ENCODE assay signal across 8 cellular contexts in the genomic region with DNA sequence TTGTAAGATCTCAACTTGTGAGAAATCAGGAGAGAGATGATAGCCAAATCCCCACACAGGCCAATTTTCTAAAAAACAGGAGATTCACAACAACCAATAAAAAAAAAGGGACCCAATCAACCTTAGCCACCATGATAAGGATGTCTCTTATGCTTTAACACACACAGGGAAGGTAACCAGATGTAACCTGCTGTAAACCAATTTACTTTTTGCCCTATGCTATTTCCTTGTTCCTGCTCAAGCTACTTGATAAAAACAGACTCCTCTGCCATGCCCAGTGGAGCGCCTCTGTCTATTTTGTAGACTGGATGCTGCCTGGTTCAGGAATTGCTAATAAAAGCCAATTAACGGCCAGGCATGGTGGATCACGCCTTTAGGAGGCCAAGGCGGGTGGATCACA.
"Had no signal": no experiment of that assay in that cellular context is flagged by ENCODE, and none has a peak within 500 bp of the region (broad histone marks: within the 10 kb centered on the region; RNA-seq: fewer than 3 reads in every experiment).

No MANE protein-coding gene starts in this region.

- H3K4me3 ChIP-seq: GM23338, K562 had no signal

- H3K4me1 Mint-ChIP-seq: H9 had no signal

- H3K9me3 Mint-ChIP-seq: GM23338, H9 had no signal

- H2AFZ ChIP-seq: GM23338 had no signal

- H3K27ac Mint-ChIP-seq: GM23338, H9 had no signal

- DNase-seq: H9, HCEC 1CT, IMR-90 had no signal

- ATAC-seq: GM23338, K562 had no signal

- FAIRE-seq: H1, H54, HTR-8/SVneo, K562 had no signal

- H3K4me2 ChIP-seq: GM23338 had no signal

- H3K4me3 Mint-ChIP-seq: GM23338, H9 had no signal
